24 cellular contexts compared by ENCODE assay signal in genomic region chr6:154783229-154783628, GRCh38. TPM values are rescaled to one million over a fixed set of nuclear protein-coding genes. Genes with fewer than 3 reads are reported as not detected.
DNase-seq lines count a peak whose midpoint lies in the region; ATAC-seq, FAIRE-seq and TF ChIP-seq lines count a peak whose summit lies in the region.
"Had no signal": no experiment of that assay in that cellular context is flagged by ENCODE, and none has a peak within 500 bp of the region (broad histone marks: within the 10 kb centered on the region; RNA-seq: fewer than 3 reads in every experiment).

No MANE protein-coding gene starts in this region.

- no peak overlapping the region for H3K4me3 ChIP-seq in kidney (ENCODE audit: low read length in 2 of 2)
- H3K4me3 ChIP-seq: breast epithelium, colonic mucosa, lung, thoracic aorta had no signal

- no peak overlapping the region for H3K9ac ChIP-seq in kidney (ENCODE audit: low read length in 2 of 2)

- no peaks in the 10 kb centered on the region for H3K9me3 ChIP-seq in kidney (ENCODE audit: control insufficient read depth in 1 of 2, low read length in 2 of 2)
- H3K9me3 ChIP-seq: breast epithelium, colonic mucosa, thoracic aorta had no signal

- peak overlapping the region; percentile 59 for H3K27ac Mint-ChIP-seq in central memory CD8-positive, alpha-beta T cell (ENCODE audit: low read depth)
- H3K27ac Mint-ChIP-seq: stimulated activated memory B cell treated with anti-CD40 and anti-IgM and Interleukin-4, amounts not matched to agents 10 μg/mL and 1 μg/mL and 100 μg/mL, for 72 hours had no signal

- peak; percentile 63 for ATAC-seq in GM18870 (IDR thresholded peaks at IDR 0.05; ENCODE audit: unreplicated experiment)
- ATAC-seq in GM21381 (IDR thresholded peaks at IDR 0.05; ENCODE audit: unreplicated experiment) = peak; percentile 62
- peak; percentile 73 for ATAC-seq in HG03135 (IDR thresholded peaks at IDR 0.05; ENCODE audit: unreplicated experiment)
- no peak for ATAC-seq in central memory CD8-positive, alpha-beta T cell (replicated peaks; ENCODE audit: extremely low read depth, poor library complexity, severe bottlenecking)
- ATAC-seq: stimulated activated memory B cell treated with anti-CD40 and anti-IgM and Interleukin-4, amounts not matched to agents 10 μg/mL and 1 μg/mL and 100 μg/mL, for 72 hours had no signal

- TF ChIP-seq CTCF in kidney (IDR thresholded peaks at IDR 0.05; ENCODE audit: borderline replicate concordance, extremely low read depth, insufficient read depth) = no peak

- H3K27me3 Mint-ChIP-seq in central memory CD8-positive, alpha-beta T cell = no peaks in the 10 kb centered on the region
- H3K27me3 Mint-ChIP-seq: stimulated activated memory B cell treated with anti-CD40 and anti-IgM and Interleukin-4, amounts not matched to agents 10 μg/mL and 1 μg/mL and 100 μg/mL, for 72 hours had no signal

- no peak overlapping the region for H3K4me3 Mint-ChIP-seq in central memory CD8-positive, alpha-beta T cell
- H3K4me3 Mint-ChIP-seq: CD14-positive monocyte; endodermal cell; stimulated activated memory B cell treated with anti-CD40 and anti-IgM and Interleukin-4, amounts not matched to agents 10 μg/mL and 1 μg/mL and 100 μg/mL, for 72 hours had no signal

- peaks cover 0 to 3% of the 10 kb centered on the region in 2 donors for H3K36me3 ChIP-seq in kidney (ENCODE audit: control insufficient read depth in 1 of 2, insufficient read depth in 2 of 2, low read length in 2 of 2)
- H3K36me3 ChIP-seq: breast epithelium, colonic mucosa had no signal

- H3K4me1 ChIP-seq in kidney (ENCODE audit: control insufficient read depth in 1 of 2, insufficient read depth in 1 of 2, low read depth in 1 of 2, low read length in 2 of 2) = no peaks in the 10 kb centered on the region
- H3K4me1 ChIP-seq: breast epithelium, colonic mucosa had no signal

- FAIRE-seq in kidney (lab: Jason Lieb, UNC) = no peak
- FAIRE-seq: small intestine had no signal

- no peak overlapping the region for H3K27ac ChIP-seq in kidney (ENCODE audit: low read depth in 2 of 2, low read length in 2 of 2)
- H3K27ac ChIP-seq: breast epithelium, colonic mucosa, RWPE1, thoracic aorta had no signal

- peaks cover 39% of the 10 kb centered on the region for H3K36me3 Mint-ChIP-seq in central memory CD8-positive, alpha-beta T cell (ENCODE audit: insufficient read depth)

- DNase-seq in central memory CD8-positive, alpha-beta T cell (ENCODE audit: low spot score in 2 of 2) = no peak
- no peak for DNase-seq in dermis blood vessel endothelial cell
- DNase-seq in stimulated activated CD4-positive, alpha-beta T cell treated with anti-CD3 and anti-CD28 coated beads, Interleukin-15, amount 100 ng/mL, for 24 hours = no peak
- no peak for DNase-seq in NCI-H187 treated with DMSO at 0.1 percent for 48 hours (lab: John Stamatoyannopoulos, UW)
- DNase-seq in kidney = no peak
- DNase-seq: activated CD4-positive, alpha-beta T cell treated with anti-CD3 and anti-CD28 coated beads, Interleukin-2, amount 50 U/mL, for 4 hours; activated gamma-delta T cell; activated T-cell treated with anti-CD3 and anti-CD28 coated beads for 4 hours; colonic mucosa; endodermal cell; kidney glomerular epithelial cell; NCI-H187; NCI-H226; NCI-H774; small intestine had no signal

- H3K9me3 Mint-ChIP-seq in central memory CD8-positive, alpha-beta T cell = no peaks in the 10 kb centered on the region
- H3K9me3 Mint-ChIP-seq: CD14-positive monocyte; endodermal cell; stimulated activated memory B cell treated with anti-CD40 and anti-IgM and Interleukin-4, amounts not matched to agents 10 μg/mL and 1 μg/mL and 100 μg/mL, for 72 hours had no signal

- intact Hi-C loops in kidney (cut with DNase I) = no loop called here

- H3K4me1 Mint-ChIP-seq in central memory CD8-positive, alpha-beta T cell = peaks cover 60% of the 10 kb centered on the region
- H3K4me1 Mint-ChIP-seq: CD14-positive monocyte had no signal

RNA-seq across cellular contexts. Expression of gene SCAF8, which starts 50.0 kb away (rescaled TPM):
- 25.4 and 34.8 TPM in 2 replicates for total RNA-seq in dermis blood vessel endothelial cell
- 52.2 TPM for total RNA-seq in kidney
- 8.3 TPM for polyA plus RNA-seq in kidney (ENCODE audit: insufficient read depth, low read depth, low replicate concordance)
